In genomic region chr17:57357392-57357784, GRCh38 we compare ENCODE assay signal across 8 cellular contexts.
A peak's percentile ranks its signal among the peaks of the same experiment; 100 is the strongest.
DNase-seq lines count a peak whose midpoint lies in the region; ATAC-seq and TF ChIP-seq lines count a peak whose summit lies in the region.

No MANE protein-coding gene starts in this region.

- peak; percentile 57 for ATAC-seq in GM19463 (IDR thresholded peaks at IDR 0.05; ENCODE audit: unreplicated experiment)

- DNase-seq in D341Med (ENCODE audit: low spot score) (peak; percentile 63), LNCaP clone FGC (ENCODE audit: low read depth) (peak; percentile 99), cerebellar cortex (ENCODE audit: low spot score) (peak; percentile 67), BE2C (no peak), NCI-H187 (lab: John Stamatoyannopoulos, UW) (no peak), vagina (ENCODE audit: extremely low spot score in 2 of 2) (no peak)

- H3K36me3 ChIP-seq in BE2C (peaks cover 9% of the 10 kb centered on the region), vagina (no peaks in the 10 kb centered on the region)

- H3K27me3 Mint-ChIP-seq in nephron (ENCODE audit: low read depth) = peaks cover 8% of the 10 kb centered on the region

- TF ChIP-seq POLR2A in vagina (IDR thresholded peaks at IDR 0.05) = no peak

- H3K9me3 ChIP-seq in BE2C = no peaks in the 10 kb centered on the region
- H3K9me3 ChIP-seq in vagina = no peaks in the 10 kb centered on the region

- H3K27ac Mint-ChIP-seq in nephron = peak overlapping the region; percentile 96 to 97 (median 96)

- 0 out of 2 replicates have a peak, but pooled peaks cover 7% of the 10 kb centered on the region for H3K4me1 ChIP-seq in BE2C
- peaks cover 17% of the 10 kb centered on the region for H3K4me1 ChIP-seq in vagina

- peaks cover 25% of the 10 kb centered on the region for H3K4me1 Mint-ChIP-seq in nephron

- H3K9me3 Mint-ChIP-seq in nephron = no peaks in the 10 kb centered on the region

- no peak for TF ChIP-seq CTCF in LNCaP clone FGC (IDR thresholded peaks at IDR 0.05; ENCODE audit: control insufficient read depth, extremely low read depth, insufficient read depth)
- TF ChIP-seq CTCF in nephron (IDR thresholded peaks at IDR 0.05; ENCODE audit: unreplicated experiment in 3 of 3) = no peak
- TF ChIP-seq CTCF in BE2C (IDR thresholded peaks at IDR 0.05; ENCODE audit: low read depth, low read length) = no peak
- no peak for TF ChIP-seq CTCF in vagina (IDR thresholded peaks at IDR 0.05)

- intact Hi-C loops in vagina (cut with DNase I) = no loop called here

- H3K4me3 ChIP-seq in LNCaP clone FGC (ENCODE audit: low read depth, low read length) (peak overlapping the region; percentile 34), BE2C (ENCODE audit: low read depth, low read length) (no peak overlapping the region), vagina (no peak overlapping the region)

- H3K27me3 ChIP-seq in BE2C (no peaks in the 10 kb centered on the region), vagina (no peaks in the 10 kb centered on the region)

- peaks cover 6% of the 10 kb centered on the region for H3K36me3 Mint-ChIP-seq in nephron (ENCODE audit: low read depth)

- no peak overlapping the region for H3K27ac ChIP-seq in vagina

- H3K4me3 Mint-ChIP-seq in nephron = no peak overlapping the region

Comparison
In these comparisons a context has a peak if more than half of its experiments do, and no peak if none do; other contexts are left out.
1. DNase-seq: peak in D341Med (single experiment), LNCaP clone FGC (single experiment) and cerebellar cortex (single experiment); none in BE2C (single experiment), NCI-H187 (0 of 2) and vagina (0 of 2).